In the genomic region with DNA sequence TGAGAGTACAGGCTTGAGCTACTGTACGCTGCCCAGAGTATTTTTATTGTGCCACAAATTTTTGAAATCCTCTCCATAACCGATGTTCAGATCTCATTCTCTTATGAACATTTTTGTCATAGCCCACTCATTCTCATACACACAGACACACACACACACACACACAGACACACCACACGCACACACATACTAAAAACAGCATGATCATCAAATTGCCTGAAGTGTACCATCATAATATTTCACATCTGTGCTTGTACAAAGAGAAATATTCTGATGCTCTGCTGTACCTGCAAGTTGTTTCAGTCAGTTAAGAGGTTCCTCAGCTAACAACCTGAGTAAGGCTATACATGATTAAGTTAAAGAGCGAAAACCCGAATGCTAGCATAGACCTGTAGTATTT, we compare ENCODE assay signal across 11 cellular contexts.
"Had no signal": no experiment of that assay in that cellular context is flagged by ENCODE, and none has a peak within 500 bp of the region (broad histone marks: within the 10 kb centered on the region; RNA-seq: fewer than 3 reads in every experiment).

No MANE protein-coding gene starts in this region.

- H2AFZ ChIP-seq: GM23248, GM23338 had no signal

- H3K4me1 Mint-ChIP-seq: GM23338, H9 had no signal

- H3K27ac Mint-ChIP-seq: GM23338, H9, HFFc6 had no signal

- H3K4me3 ChIP-seq: GM23248, GM23338, HAP-1 had no signal

- H3K27ac ChIP-seq: GM23248 had no signal

- H3K9ac ChIP-seq: GM23248 had no signal

- ATAC-seq: GM23338, HCT116 had no signal

- FAIRE-seq: H1, H54 had no signal

- H3K9me3 ChIP-seq: HAP-1 had no signal

- DNase-seq: GM23248, GOT3, H7, H9, HCEC 1CT, HFFc6 had no signal

- H3K4me3 Mint-ChIP-seq: GM23338, H9, HFFc6 had no signal

- H3K36me3 ChIP-seq: HAP-1 had no signal

- H3K4me1 ChIP-seq: HAP-1 had no signal

- H3K4me2 ChIP-seq: GM23338 had no signal
